1 cellular context compared by ENCODE assay signal in genomic region chr21:25929859-25930520, GRCh38.
TF ChIP-seq lines count a peak whose summit lies in the region.

No MANE protein-coding gene starts in this region.

TF ChIP-seq in SK-N-SH treated with all-trans-retinoic acid at 6 μM for 48 hours, 23 proteins besides CTCF, POLR2A, EP300 and RAD21 (continued from another document):
- TF ChIP-seq, protein P1, sequence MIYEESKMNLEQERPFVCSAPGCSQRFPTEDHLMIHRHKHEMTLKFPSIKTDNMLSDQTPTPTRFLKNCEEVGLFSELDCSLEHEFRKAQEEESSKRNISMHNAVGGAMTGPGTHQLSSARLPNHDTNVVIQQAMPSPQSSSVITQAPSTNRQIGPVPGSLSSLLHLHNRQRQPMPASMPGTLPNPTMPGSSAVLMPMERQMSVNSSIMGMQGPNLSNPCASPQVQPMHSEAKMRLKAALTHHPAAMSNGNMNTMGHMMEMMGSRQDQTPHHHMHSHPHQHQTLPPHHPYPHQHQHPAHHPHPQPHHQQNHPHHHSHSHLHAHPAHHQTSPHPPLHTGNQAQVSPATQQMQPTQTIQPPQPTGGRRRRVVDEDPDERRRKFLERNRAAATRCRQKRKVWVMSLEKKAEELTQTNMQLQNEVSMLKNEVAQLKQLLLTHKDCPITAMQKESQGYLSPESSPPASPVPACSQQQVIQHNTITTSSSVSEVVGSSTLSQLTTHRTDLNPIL (CRISPR knock-in tag; IDR thresholded peaks at IDR 0.05; ENCODE audit: low read depth), result no peak
- TF ChIP-seq ESRRG (CRISPR knock-in tag; IDR thresholded peaks at IDR 0.05) (no peak), CSRNP3 (CRISPR knock-in tag; IDR thresholded peaks at IDR 0.05) (no peak), SNAI2 (CRISPR knock-in tag; IDR thresholded peaks at IDR 0.05) (no peak), OSR1 (CRISPR knock-in tag; IDR thresholded peaks at IDR 0.05) (no peak)
